16 cellular contexts compared by ENCODE assay signal in the genomic region with DNA sequence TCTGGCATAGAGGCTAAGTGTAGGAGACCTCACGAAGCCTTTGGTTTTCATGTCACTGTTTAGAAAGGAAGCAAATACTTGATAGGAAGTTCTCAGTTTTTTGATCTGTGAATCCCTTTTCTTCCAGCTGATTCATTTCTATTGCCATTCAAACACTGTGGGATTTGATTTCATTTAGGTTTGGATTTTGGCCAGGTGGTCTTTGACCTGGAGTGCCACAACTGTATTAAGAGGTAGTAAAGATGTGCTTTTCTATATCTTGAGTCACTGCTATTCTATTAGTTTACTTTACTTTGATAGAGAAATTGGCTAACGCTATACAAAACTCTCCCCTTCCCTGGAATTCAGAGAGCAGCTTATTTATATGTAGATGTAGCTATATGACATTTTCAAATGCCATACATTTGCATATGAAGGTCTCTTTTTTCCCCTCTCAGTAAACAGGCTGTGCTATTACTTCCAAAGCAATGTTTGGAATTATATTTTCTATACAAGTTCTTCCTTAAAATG.
"Had no signal": no experiment of that assay in that cellular context is flagged by ENCODE, and none has a peak within 500 bp of the region (broad histone marks: within the 10 kb centered on the region; RNA-seq: fewer than 3 reads in every experiment).

No MANE protein-coding gene starts in this region.

- H3K27ac ChIP-seq: gastrocnemius medialis, ovary, tibial artery, upper lobe of left lung, uterus had no signal

- H3K4me3 ChIP-seq: gastrocnemius medialis, mucosa of descending colon, ovary, tibial artery, upper lobe of left lung, uterus had no signal

- H3K36me3 ChIP-seq: gastrocnemius medialis, ovary, tibial artery, upper lobe of left lung, uterus had no signal

- H3K27ac Mint-ChIP-seq: dendritic cell treated with granulocyte-macrophage colony-stimulating factor and Interleukin-4, amounts not matched to agents 40 ng/mL and 50 ng/mL, for 4 days; naive thymus-derived CD8-positive, alpha-beta T cell; stimulated activated memory B cell treated with anti-CD40 and anti-IgM and Interleukin-4, amounts not matched to agents 10 μg/mL and 1 μg/mL and 100 μg/mL, for 72 hours; stimulated activated naive CD8-positive, alpha-beta T cell treated with anti-CD3 and anti-CD28 coated beads, Interleukin-15, Interleukin-2, amounts not matched to agents 100 ng/mL and 50 ng/mL, for 24 hours had no signal

- H3K36me3 Mint-ChIP-seq: naive thymus-derived CD8-positive, alpha-beta T cell; stimulated activated memory B cell treated with anti-CD40 and anti-IgM and Interleukin-4, amounts not matched to agents 10 μg/mL and 1 μg/mL and 100 μg/mL, for 72 hours had no signal

- H3K27me3 Mint-ChIP-seq: dendritic cell treated with granulocyte-macrophage colony-stimulating factor and Interleukin-4, amounts not matched to agents 40 ng/mL and 50 ng/mL, for 4 days; stimulated activated memory B cell treated with anti-CD40 and anti-IgM and Interleukin-4, amounts not matched to agents 10 μg/mL and 1 μg/mL and 100 μg/mL, for 72 hours had no signal

- H3K4me1 ChIP-seq: gastrocnemius medialis, tibial artery, uterus had no signal

- ATAC-seq: gastrocnemius medialis; left colon; left ventricle myocardium superior; mucosa of descending colon; naive thymus-derived CD8-positive, alpha-beta T cell; right cardiac atrium; stimulated activated memory B cell treated with anti-CD40 and anti-IgM and Interleukin-4, amounts not matched to agents 10 μg/mL and 1 μg/mL and 100 μg/mL, for 72 hours had no signal

- H3K9me3 Mint-ChIP-seq: dendritic cell treated with granulocyte-macrophage colony-stimulating factor and Interleukin-4, amounts not matched to agents 40 ng/mL and 50 ng/mL, for 4 days; naive thymus-derived CD8-positive, alpha-beta T cell; stimulated activated memory B cell treated with anti-CD40 and anti-IgM and Interleukin-4, amounts not matched to agents 10 μg/mL and 1 μg/mL and 100 μg/mL, for 72 hours; stimulated activated naive CD8-positive, alpha-beta T cell treated with anti-CD3 and anti-CD28 coated beads, Interleukin-15, Interleukin-2, amounts not matched to agents 100 ng/mL and 50 ng/mL, for 24 hours had no signal

- H3K9me3 ChIP-seq: gastrocnemius medialis, mucosa of descending colon, ovary, tibial artery, upper lobe of left lung, uterus had no signal

- H3K4me3 Mint-ChIP-seq: dendritic cell treated with granulocyte-macrophage colony-stimulating factor and Interleukin-4, amounts not matched to agents 40 ng/mL and 50 ng/mL, for 4 days; naive thymus-derived CD8-positive, alpha-beta T cell; neural crest cell; stimulated activated memory B cell treated with anti-CD40 and anti-IgM and Interleukin-4, amounts not matched to agents 10 μg/mL and 1 μg/mL and 100 μg/mL, for 72 hours; stimulated activated naive CD8-positive, alpha-beta T cell treated with anti-CD3 and anti-CD28 coated beads, Interleukin-15, Interleukin-2, amounts not matched to agents 100 ng/mL and 50 ng/mL, for 24 hours had no signal

- H3K4me1 Mint-ChIP-seq: naive thymus-derived CD8-positive, alpha-beta T cell; stimulated activated memory B cell treated with anti-CD40 and anti-IgM and Interleukin-4, amounts not matched to agents 10 μg/mL and 1 μg/mL and 100 μg/mL, for 72 hours had no signal

- DNase-seq: gastrocnemius medialis; glutamatergic neuron; left colon; left ventricle myocardium superior; mucosa of descending colon; naive thymus-derived CD8-positive, alpha-beta T cell; ovary; right cardiac atrium; stimulated activated CD4-positive, alpha-beta T cell treated with anti-CD3 and anti-CD28 coated beads, Interleukin-4, amount 100 ng/mL, for 24 hours; tibial artery; upper lobe of left lung; uterus had no signal

- H3K27me3 ChIP-seq: gastrocnemius medialis, ovary, tibial artery, upper lobe of left lung, uterus had no signal
